Comparison of ENCODE assay signal across 8 cellular contexts in the genomic region with DNA sequence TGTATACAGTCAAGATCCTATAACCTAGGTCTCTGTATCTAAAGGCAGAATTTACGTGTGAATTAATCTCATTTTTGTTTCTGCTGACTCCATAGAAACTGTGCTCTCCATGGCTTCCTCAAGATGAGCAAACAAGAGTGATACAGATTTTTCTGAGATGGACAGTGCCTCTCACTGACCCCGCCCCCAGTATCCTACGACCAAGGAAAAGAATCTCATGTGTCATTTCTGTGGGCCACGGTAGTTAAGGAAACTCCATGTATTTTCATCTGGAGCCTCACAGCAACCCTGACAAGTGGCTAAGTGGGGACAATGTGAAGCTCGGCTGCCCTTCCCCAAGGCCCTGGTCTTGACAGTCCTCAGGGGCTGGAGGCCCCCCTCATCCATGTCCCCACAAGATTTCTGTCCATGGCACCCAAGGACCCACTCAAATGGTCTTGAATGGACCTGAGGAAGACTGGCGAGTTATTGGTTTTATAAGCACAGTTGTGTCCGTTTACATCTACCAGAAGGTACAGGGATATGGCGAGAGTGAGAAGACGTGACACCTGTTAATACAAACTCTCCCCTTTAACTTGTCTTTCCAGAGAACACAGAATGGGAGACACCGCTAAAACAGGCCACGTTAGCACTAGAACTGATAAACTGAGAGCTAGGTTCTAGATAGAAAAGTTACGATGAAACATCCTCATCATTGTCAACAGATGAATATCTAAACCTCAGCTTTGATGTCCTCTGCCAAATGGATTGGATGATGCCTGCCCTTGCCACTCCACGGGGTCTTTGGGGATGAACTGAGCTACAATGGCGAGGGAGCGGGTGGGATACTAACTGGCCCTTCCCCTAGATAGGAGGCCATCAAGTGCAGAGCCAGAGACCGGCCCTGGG.
DNase-seq lines count a peak whose midpoint lies in the region; ATAC-seq, FAIRE-seq and TF ChIP-seq lines count a peak whose summit lies in the region.

No MANE protein-coding gene starts in this region.

- peaks cover 1% of the 10 kb centered on the region for H3K4me1 ChIP-seq in iPS DF 6.9 (ENCODE audit: control insufficient read depth, insufficient read depth, low read length)
- H3K4me1 ChIP-seq in skeletal muscle tissue (ENCODE audit: control insufficient read depth in 3 of 3, insufficient read depth in 3 of 3, low read length in 3 of 3): peaks cover 13 to 32% (median 21%) of the 10 kb centered on the region in 3 donors

- H3K36me3 ChIP-seq in iPS DF 6.9 (ENCODE audit: control insufficient read depth, insufficient read depth, low read length) (no peaks in the 10 kb centered on the region; the same call in 1 of the 2 replicates), skeletal muscle tissue (ENCODE audit: control insufficient read depth in 3 of 3, insufficient read depth in 3 of 3, low read length in 3 of 3) (no peaks in the 10 kb centered on the region)

- H3K4me3 Mint-ChIP-seq in activated CD8-positive, alpha-beta T cell treated with anti-CD3 and anti-CD28 coated beads for 36 hours: peak overlapping the region; percentile 66

- H3K9me3 ChIP-seq in iPS DF 6.9 (ENCODE audit: control insufficient read depth, insufficient read depth, low read length): no peaks in the 10 kb centered on the region
- no peaks in the 10 kb centered on the region for H3K9me3 ChIP-seq in skeletal muscle tissue (ENCODE audit: control insufficient read depth in 3 of 3, low read length in 3 of 3)

- CTCF ChIA-PET in activated CD8-positive, alpha-beta T cell treated with anti-CD3 and anti-CD28 coated beads for 36 hours (lab: Charles Lee): interaction anchor here (1.6 to 1.8 kb wide), 3 partner anchors 14 to 39 kb away, joined by 4 to 7 read pairs (median 7); no protein-coding TSS in a partner anchor

- peaks cover 3% of the 10 kb centered on the region; the same call in 1 of the 2 replicates for H3K27me3 ChIP-seq in iPS DF 6.9 (ENCODE audit: control insufficient read depth, insufficient read depth, low read length)
- no peaks in the 10 kb centered on the region for H3K27me3 ChIP-seq in skeletal muscle tissue (ENCODE audit: control insufficient read depth in 3 of 3, insufficient read depth in 3 of 3, low read length in 3 of 3)

- intact Hi-C loops in activated CD8-positive, alpha-beta T cell treated with anti-CD3 and anti-CD28 coated beads for 36 hours (cut with micrococcal nuclease): no loop called here

- no peak for TF ChIP-seq CTCF in activated CD8-positive, alpha-beta T cell treated with anti-CD3 and anti-CD28 coated beads for 36 hours (IDR thresholded peaks at IDR 0.05)

- peak; percentile 8 for ATAC-seq in HG02840 (IDR thresholded peaks at IDR 0.05; ENCODE audit: low FRiP score, unreplicated experiment)
- ATAC-seq in activated CD8-positive, alpha-beta T cell treated with anti-CD3 and anti-CD28 coated beads for 36 hours: no peak

- peak overlapping the region; percentile 91 to 98 (median 93) for H3K9ac ChIP-seq in skeletal muscle tissue (ENCODE audit: low read depth in 1 of 3, low read length in 3 of 3)

- no CpG with 5 or more reads among the region's 16 CpGs for WGBS in iPS DF 6.9 (ENCODE audit: insufficient coverage, insufficient read length)

- POLR2A ChIA-PET in activated CD8-positive, alpha-beta T cell treated with anti-CD3 and anti-CD28 coated beads for 36 hours (lab: Charles Lee): interaction anchor here (0.7 to 3.4 kb wide), 2 partner anchors 15 to 546 kb away, joined by 3 to 12 read pairs; no protein-coding TSS in a partner anchor

- no peak for FAIRE-seq in H54 (lab: Jason Lieb, UNC)

- DNase-seq in activated CD8-positive, alpha-beta T cell treated with anti-CD3 and anti-CD28 coated beads for 36 hours: no peak
- DNase-seq in iPS DF 6.9 (ENCODE audit: low read depth, low spot score) (no peak), HuH-7 (ENCODE audit: low spot score) (no peak), NCI-H526 (lab: John Stamatoyannopoulos, UW) (no peak), H54 (ENCODE audit: insufficient read length, low spot score) (no peak), cortex of kidney (lab: John Stamatoyannopoulos, UW) (no peak)

- H3K27ac ChIP-seq in iPS DF 6.9 (ENCODE audit: low read length) (no peak overlapping the region), skeletal muscle tissue (ENCODE audit: low read depth, low read length) (peak overlapping the region; percentile 93)

- peak overlapping the region; percentile 77 for H3K4me3 ChIP-seq in iPS DF 6.9 (ENCODE audit: low read length)
- H3K4me3 ChIP-seq in skeletal muscle tissue (ENCODE audit: low read length in 3 of 3): peak overlapping the region; percentile 70 to 90 (median 74)

- TF ChIP-seq POLR2A in H54 (IDR thresholded peaks at IDR 0.05; ENCODE audit: low read depth, low read length): no peak

- no peak overlapping the region for H3K27ac Mint-ChIP-seq in activated CD8-positive, alpha-beta T cell treated with anti-CD3 and anti-CD28 coated beads for 36 hours

- no peaks in the 10 kb centered on the region for H3K36me3 Mint-ChIP-seq in activated CD8-positive, alpha-beta T cell treated with anti-CD3 and anti-CD28 coated beads for 36 hours (ENCODE audit: low read depth)

- H3K4me1 Mint-ChIP-seq in activated CD8-positive, alpha-beta T cell treated with anti-CD3 and anti-CD28 coated beads for 36 hours (ENCODE audit: low read depth): peaks cover 11% of the 10 kb centered on the region

- H3K9me3 Mint-ChIP-seq in activated CD8-positive, alpha-beta T cell treated with anti-CD3 and anti-CD28 coated beads for 36 hours: no peaks in the 10 kb centered on the region

- H3K27me3 Mint-ChIP-seq in activated CD8-positive, alpha-beta T cell treated with anti-CD3 and anti-CD28 coated beads for 36 hours: peaks cover 21% of the 10 kb centered on the region
